Comparison of ENCODE assay signal across 1 cellular context in the genomic region with DNA sequence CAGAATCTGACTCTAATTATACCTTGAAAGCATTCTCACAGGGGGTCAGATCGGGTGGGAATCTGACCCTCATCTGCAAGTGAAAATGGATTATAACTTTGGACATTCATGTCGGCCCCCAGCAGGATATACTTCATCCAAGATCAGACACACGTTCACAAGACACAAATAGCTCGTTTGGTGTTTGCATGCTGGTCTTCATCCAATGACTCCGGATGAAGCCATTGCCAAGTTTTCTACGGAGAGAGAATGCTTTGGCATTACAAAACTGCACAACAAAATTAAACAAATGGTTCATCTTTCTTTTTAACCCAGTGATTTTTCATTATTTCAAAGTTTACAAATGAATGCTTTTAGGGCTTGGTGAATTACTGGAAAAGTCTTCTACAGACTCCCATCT.
TF ChIP-seq lines count a peak whose summit lies in the region.

No MANE protein-coding gene starts in this region.

TF ChIP-seq in liver, 16 proteins besides CTCF, POLR2A, EP300 and RAD21 (continued from another document):
- TF ChIP-seq ZBTB33 (IDR thresholded peaks at IDR 0.05) = no peak
- TF ChIP-seq RXRA (IDR thresholded peaks at IDR 0.05) = no peak
- no peak for TF ChIP-seq HNF4G (IDR thresholded peaks at IDR 0.05)
- no peak for TF ChIP-seq REST (IDR thresholded peaks at IDR 0.05)
- no peak for TF ChIP-seq ATF3 (IDR thresholded peaks at IDR 0.05)
- no peak for TF ChIP-seq FOXA2 (IDR thresholded peaks at IDR 0.05)
- no peak for TF ChIP-seq YY1 (IDR thresholded peaks at IDR 0.05)
